In genomic region chr6:95576621-95577316, GRCh38 we compare ENCODE assay signal across 8 cellular contexts. TPM values are rescaled to one million over a fixed set of nuclear protein-coding genes. Genes with fewer than 3 reads are reported as not detected.
DNase-seq lines count a peak whose midpoint lies in the region; ATAC-seq and TF ChIP-seq lines count a peak whose summit lies in the region.

No MANE protein-coding gene starts in this region.

- H3K9me3 ChIP-seq in HEK293 (ENCODE audit: control insufficient read depth, insufficient read depth, low read depth, low read length) (no peaks in the 10 kb centered on the region), mammary epithelial cell (replicated peaks; ENCODE audit: insufficient read depth, low read length) (no peaks in the 10 kb centered on the region), left lung (no peaks in the 10 kb centered on the region), thymus (ENCODE audit: control insufficient read depth) (no peaks in the 10 kb centered on the region)

- TSS peak; percentile 74 for BruUV-seq in mammary epithelial cell (replicated peaks; lab: Mats Ljungman, UMichigan)

- H3K4me3 ChIP-seq in HEK293 (ENCODE audit: low read depth, low read length) (peak overlapping the region; percentile 76), mammary epithelial cell (replicated peaks in 1 of 3; ENCODE audit: insufficient read depth in 1 of 3, low read depth in 2 of 3, low read length in 3 of 3) (peak overlapping the region; percentile 76 to 94 (median 77)), left lung (peak overlapping the region; percentile 62 to 68), thymus (ENCODE audit: low read length) (peak overlapping the region; percentile 83)

- no peak for TF ChIP-seq CTCF in HEK293 (tag by site-specific recombination; IDR thresholded peaks at IDR 0.05)
- no peak for TF ChIP-seq CTCF in mammary epithelial cell (conservative IDR thresholded peaks at IDR 0.05 in 1 of 2, IDR thresholded peaks at IDR 0.05 in 1 of 2; ENCODE audit: extremely low read depth in 1 of 2, insufficient read depth in 1 of 2, low read depth in 1 of 2, low read length in 2 of 2)
- TF ChIP-seq CTCF in left lung (IDR thresholded peaks at IDR 0.05): no peak

- H3K36me3 ChIP-seq in HEK293 (ENCODE audit: control insufficient read depth in 2 of 2, insufficient read depth in 1 of 2, low read length in 2 of 2) (no peaks in the 10 kb centered on the region), mammary epithelial cell (ENCODE audit: insufficient read depth, low read length) (no peaks in the 10 kb centered on the region), left lung (no peaks in the 10 kb centered on the region), thymus (ENCODE audit: control insufficient read depth, insufficient read depth) (no peaks in the 10 kb centered on the region)

- H2AFZ ChIP-seq in mammary epithelial cell (ENCODE audit: low read depth, low read length): peak overlapping the region; percentile 99

- H4K20me1 ChIP-seq in mammary epithelial cell (ENCODE audit: insufficient read depth, low read length): no peaks in the 10 kb centered on the region

- ATAC-seq in left lung: peak; percentile 42

- peak overlapping the region; percentile 87 for H3K27ac ChIP-seq in HEK293 (ENCODE audit: extremely low read depth, low read depth, low read length)
- peak overlapping the region; percentile 92 for H3K27ac ChIP-seq in mammary epithelial cell (ENCODE audit: insufficient read depth, low read depth, low read length)
- peak overlapping the region; percentile 92 to 94 for H3K27ac ChIP-seq in left lung
- H3K27ac ChIP-seq in thymus (ENCODE audit: low read depth): peak overlapping the region; percentile 97

- intact Hi-C loops in mammary epithelial cell (cut with micrococcal nuclease): no loop called here
- intact Hi-C loops in left lung (cut with DNase I): no loop called here

- WGBS in mammary epithelial cell (ENCODE audit: low coverage, missing lambda C conversion rate): 0% methylated on average over 4 of the region's 4 CpGs
- WGBS in thymus: 1% methylated on average over 4 of the region's 4 CpGs

- in situ Hi-C loops in mammary epithelial cell (cut with MboI; ENCODE audit: low sequenced_read_pairs in 2 of 2): no loop called here

- CTCF ChIA-PET in HEK293 (lab: Yijun Ruan, JAX): interaction anchor here (0.6 kb wide), 1 partner anchor 1319 kb away, joined by 6 read pairs; no protein-coding TSS in a partner anchor
- CTCF ChIA-PET in mammary epithelial cell (lab: Charles Lee; ENCODE audit: low non-redundant PET): no interaction called here

- peak; percentile 31 for DNase-seq in SKM-1 treated with dmso at 0.1 percent for 144 hours (lab: John Stamatoyannopoulos, UW; ENCODE audit: unreplicated experiment)
- no peak for DNase-seq in SKM-1 (lab: John Stamatoyannopoulos, UW; ENCODE audit: unreplicated experiment)
- peak; percentile 50 for DNase-seq in NCI-H345 treated with DMSO at 0.1 percent for 48 hours (lab: John Stamatoyannopoulos, UW; ENCODE audit: unreplicated experiment)
- DNase-seq in mammary epithelial cell: peak; percentile 22
- DNase-seq in left lung: no peak
- no peak for DNase-seq in stimulated activated CD4-positive, alpha-beta T cell treated with anti-CD3 and anti-CD28 coated beads, Interleukin-4, amount 100 ng/mL, for 24 hours

- 0 out of 2 replicates have a peak, but pooled peaks cover 4% of the 10 kb centered on the region for H3K4me1 ChIP-seq in HEK293 (ENCODE audit: control insufficient read depth, insufficient read depth, low read length)
- H3K4me1 ChIP-seq in mammary epithelial cell (ENCODE audit: insufficient read depth, low read length): peaks cover 9% of the 10 kb centered on the region
- H3K4me1 ChIP-seq in left lung: peaks cover 0 to 42% of the 10 kb centered on the region in 2 donors
- H3K4me1 ChIP-seq in thymus (ENCODE audit: control insufficient read depth, insufficient read depth, low read length): peaks cover 2% of the 10 kb centered on the region

- H3K9ac ChIP-seq in mammary epithelial cell (ENCODE audit: insufficient read depth, low read length): peak overlapping the region; percentile 89

- POLR2A ChIA-PET in HEK293 (lab: Yijun Ruan, JAX): no interaction called here

- H3K4me2 ChIP-seq in mammary epithelial cell (ENCODE audit: insufficient read depth, low read depth, low read length): peak overlapping the region; percentile 81

- peaks cover 28% of the 10 kb centered on the region for H3K79me2 ChIP-seq in mammary epithelial cell (ENCODE audit: insufficient read depth, low read length)

- H3K27me3 ChIP-seq in mammary epithelial cell (ENCODE audit: insufficient read depth, low read length): no peaks in the 10 kb centered on the region
- H3K27me3 ChIP-seq in left lung: no peaks in the 10 kb centered on the region
- no peaks in the 10 kb centered on the region for H3K27me3 ChIP-seq in thymus (ENCODE audit: control insufficient read depth, insufficient read depth)

- dilution Hi-C loops in mammary epithelial cell (cut with HindIII; ENCODE audit: low sequenced_read_pairs): no loop called here

TF ChIP-seq in HEK293, 187 proteins besides CTCF, POLR2A, EP300 and RAD21:
- TF ChIP-seq ZNF488 (tag by site-specific recombination; IDR thresholded peaks at IDR 0.05) (no peak), ZNF112 (tag by site-specific recombination; IDR thresholded peaks at IDR 0.05) (no peak), ZNF366 (tag by site-specific recombination; conservative IDR thresholded peaks at IDR 0.05) (0 out of 2 replicates have a peak, but pooled peaks have one; percentile 5), OVOL3 (tag by site-specific recombination; IDR thresholded peaks at IDR 0.05) (no peak), INSM2 (tag by site-specific recombination; IDR thresholded peaks at IDR 0.05) (no peak), ZNF138 (tag by site-specific recombination; IDR thresholded peaks at IDR 0.05; ENCODE audit: borderline replicate concordance) (no peak), KLF7 (tag by site-specific recombination; IDR thresholded peaks at IDR 0.05; ENCODE audit: borderline replicate concordance) (peak; percentile 47; the same call in 1 of the 2 replicates), PRDM4 (tag by site-specific recombination; IDR thresholded peaks at IDR 0.05) (peak; percentile 73)
TF ChIP-seq in HEK293: peak in this region for 3.

RNA-seq across cellular contexts. Expression of gene MANEA, which starts 0.6 kb away (rescaled TPM):
- total RNA-seq in mammary epithelial cell (10 to 100 TPM; 12.2 to 12.3 TPM), left lung (10 to 100 TPM; 12.9 to 18.4 TPM)
- polyA plus RNA-seq in mammary epithelial cell (5.3 TPM), thymus (5.8 TPM)
- polyA minus RNA-seq in mammary epithelial cell: 2.7 TPM

Comparison
In these comparisons a context has a peak if more than half of its experiments do, and no peak if none do; other contexts are left out.
1. DNase-seq: peak in SKM-1 treated with dmso at 0.1 percent for 144 hours (single experiment), NCI-H345 treated with DMSO at 0.1 percent for 48 hours (single experiment) and mammary epithelial cell (single experiment); none in SKM-1 (single experiment), left lung (0 of 2) and stimulated activated CD4-positive, alpha-beta T cell treated with anti-CD3 and anti-CD28 coated beads, Interleukin-4, amount 100 ng/mL, for 24 hours (single experiment).
2. Peak in every context shown above with its lines, with median percentiles within 50 percentile points of each other: H3K27ac ChIP-seq and H3K4me3 ChIP-seq.